Comparison of ENCODE assay signal across 8 cellular contexts in the genomic region with DNA sequence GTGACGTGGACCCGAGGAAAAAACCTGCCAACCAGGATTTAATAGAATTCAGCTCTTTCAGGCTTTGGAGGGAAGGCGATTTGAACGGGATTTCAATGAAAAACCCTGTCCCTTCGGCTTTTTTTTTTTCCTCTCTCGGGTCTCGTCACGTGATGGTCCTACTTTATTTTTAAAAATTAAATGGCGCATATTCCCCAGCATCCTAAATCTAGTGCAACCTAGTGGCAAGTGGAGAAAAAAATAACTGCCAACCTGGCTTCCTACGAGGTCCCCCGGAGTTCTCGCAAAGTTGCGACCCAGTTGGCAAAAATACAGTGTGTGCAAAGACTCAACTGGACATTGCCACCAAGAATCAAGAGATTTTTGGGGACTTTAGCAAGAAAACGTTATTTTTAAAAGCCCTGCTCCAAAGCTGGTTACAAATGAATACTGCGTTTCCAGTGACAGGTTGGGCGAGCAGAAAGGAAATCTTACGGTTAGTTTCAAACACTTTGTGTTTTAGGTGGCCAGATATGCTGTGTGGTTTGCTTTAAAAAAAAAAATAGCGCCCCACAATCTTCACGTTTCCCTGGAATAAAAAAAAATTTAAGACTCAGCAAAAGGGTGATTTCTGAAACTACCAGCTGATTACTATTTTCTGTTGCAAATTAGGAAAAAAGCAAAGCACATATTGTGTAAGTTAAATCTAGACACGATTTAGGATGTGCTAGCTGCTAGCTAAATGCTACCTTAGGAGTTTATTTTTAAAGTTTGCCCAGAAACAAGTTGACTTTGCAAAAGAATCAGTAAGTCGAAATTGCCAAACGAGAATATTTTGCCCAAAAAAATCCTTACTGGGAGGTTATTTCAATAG. TPM values are rescaled to one million over a fixed set of nuclear protein-coding genes. Genes with fewer than 3 reads are reported as not detected.
DNase-seq lines count a peak whose midpoint lies in the region; ATAC-seq, FAIRE-seq and TF ChIP-seq lines count a peak whose summit lies in the region.

No MANE protein-coding gene starts in this region.

- H3K9me3 Mint-ChIP-seq in T-helper 1 cell treated with Interleukin-12 subunit alpha and Interleukin-12 subunit beta and Interleukin-4 antibody, amounts not matched to agents 30 μg/mL and 1 μg/mL, for 36 hours = no peaks in the 10 kb centered on the region

- peak overlapping the region; percentile 98 for H3K27ac Mint-ChIP-seq in T-helper 1 cell treated with Interleukin-12 subunit alpha and Interleukin-12 subunit beta and Interleukin-4 antibody, amounts not matched to agents 30 μg/mL and 1 μg/mL, for 36 hours

- H3K4me3 ChIP-seq in AG04450 (ENCODE audit: low read depth, low read length) = peak overlapping the region; percentile 90
- peak overlapping the region; percentile 90 for H3K4me3 ChIP-seq in choroid plexus epithelial cell (ENCODE audit: low read depth, low read length)
- H3K4me3 ChIP-seq in subcutaneous abdominal adipose tissue (ENCODE audit: low read depth in 1 of 5, low read length in 5 of 5) = peak overlapping the region; percentile 71 to 95 (median 91)

- no peak for TF ChIP-seq POLR2A in GM12891 (IDR thresholded peaks at IDR 0.05; ENCODE audit: low read depth, low read length)

- CTCF ChIA-PET in AG04450 (lab: Charles Lee) = interaction anchor here (0.6 to 1.7 kb wide), 8 partner anchors 9 to 64 kb away, joined by 3 to 6 read pairs (median 4); no protein-coding TSS in a partner anchor

- H3K27me3 ChIP-seq in AG04450 (ENCODE audit: control insufficient read depth, insufficient read depth, low read length) (no peaks in the 10 kb centered on the region), subcutaneous abdominal adipose tissue (ENCODE audit: control insufficient read depth in 5 of 5, insufficient read depth in 4 of 5, low read length in 5 of 5) (no peaks in the 10 kb centered on the region)

- peaks cover 38% of the 10 kb centered on the region for H3K4me1 Mint-ChIP-seq in T-helper 1 cell treated with Interleukin-12 subunit alpha and Interleukin-12 subunit beta and Interleukin-4 antibody, amounts not matched to agents 30 μg/mL and 1 μg/mL, for 36 hours (ENCODE audit: low read depth)

- peak overlapping the region; percentile 5 to 99 (median 98) for H3K9ac ChIP-seq in subcutaneous abdominal adipose tissue (ENCODE audit: low read length in 5 of 5)

- peaks cover 4 to 27% (median 20%) of the 10 kb centered on the region in 5 donors for H3K4me1 ChIP-seq in subcutaneous abdominal adipose tissue (ENCODE audit: control insufficient read depth in 5 of 5, insufficient read depth in 5 of 5, low read length in 5 of 5)

- peak; percentile 55 for FAIRE-seq in GM12891 (lab: Jason Lieb, UNC)

- H3K4me3 Mint-ChIP-seq in T-helper 1 cell treated with Interleukin-12 subunit alpha and Interleukin-12 subunit beta and Interleukin-4 antibody, amounts not matched to agents 30 μg/mL and 1 μg/mL, for 36 hours = peak overlapping the region; percentile 90

- peaks cover 14% of the 10 kb centered on the region for H3K36me3 Mint-ChIP-seq in T-helper 1 cell treated with Interleukin-12 subunit alpha and Interleukin-12 subunit beta and Interleukin-4 antibody, amounts not matched to agents 30 μg/mL and 1 μg/mL, for 36 hours (ENCODE audit: low read depth)

- TF ChIP-seq CTCF in AG04450 (IDR thresholded peaks at IDR 0.05; ENCODE audit: low read depth, low read length) = peak; percentile 55
- TF ChIP-seq CTCF in choroid plexus epithelial cell (conservative IDR thresholded peaks at IDR 0.05; ENCODE audit: low read depth, low read length) = peak; percentile 57

- DNase-seq in AG04450 (ENCODE audit: low read depth, low spot score) = peak; percentile 23
- DNase-seq in GM12891 (ENCODE audit: insufficient read length, low spot score) = no peak
- DNase-seq in NCI-H128 (lab: John Stamatoyannopoulos, UW; ENCODE audit: unreplicated experiment) = peak; percentile 28
- peak; percentile 74 for DNase-seq in choroid plexus epithelial cell (ENCODE audit: low read depth)
- peak; percentile 82 for DNase-seq in left kidney (ENCODE audit: low read depth, low spot score)

- POLR2A ChIA-PET in AG04450 (lab: Yijun Ruan, JAX) = interaction anchor here (0.8 to 1.1 kb wide), 2 partner anchors 9 to 10 kb away, joined by 5 to 10 read pairs; no protein-coding TSS in a partner anchor

- ATAC-seq in HG02798 (IDR thresholded peaks at IDR 0.05; ENCODE audit: poor library complexity, unreplicated experiment) = no peak

- H3K27ac ChIP-seq in AG04450 (ENCODE audit: low read depth, low read length) = peak overlapping the region; percentile 98
- H3K27ac ChIP-seq in subcutaneous abdominal adipose tissue (ENCODE audit: low read depth, low read length) = peak overlapping the region; percentile 92

- H3K27me3 Mint-ChIP-seq in T-helper 1 cell treated with Interleukin-12 subunit alpha and Interleukin-12 subunit beta and Interleukin-4 antibody, amounts not matched to agents 30 μg/mL and 1 μg/mL, for 36 hours (ENCODE audit: low read depth) = no peaks in the 10 kb centered on the region

- peaks cover 3 to 7% (median 6%) of the 10 kb centered on the region in 5 donors for H3K36me3 ChIP-seq in subcutaneous abdominal adipose tissue (ENCODE audit: control insufficient read depth in 5 of 5, insufficient read depth in 5 of 5, low read length in 5 of 5)

- H3K9me3 ChIP-seq in AG04450 (ENCODE audit: control insufficient read depth, insufficient read depth, low read length) (no peaks in the 10 kb centered on the region; the same call in 1 of the 2 replicates), subcutaneous abdominal adipose tissue (ENCODE audit: control insufficient read depth in 5 of 5, low read length in 5 of 5) (no peaks in the 10 kb centered on the region)

TF ChIP-seq in GM12891, 5 proteins besides CTCF, POLR2A, EP300 and RAD21:
- no peak for TF ChIP-seq TAF1 (IDR thresholded peaks at IDR 0.05; ENCODE audit: low read depth, low read length)
- no peak for TF ChIP-seq POU2F2 (IDR thresholded peaks at IDR 0.05; ENCODE audit: low read depth, low read length)
- TF ChIP-seq SPI1 (IDR thresholded peaks at IDR 0.05; ENCODE audit: low read depth, low read length) = no peak
- TF ChIP-seq PAX5 (IDR thresholded peaks at IDR 0.05; ENCODE audit: insufficient read depth, low read length, severe bottlenecking) = no peak
- TF ChIP-seq POLR2AphosphoS5 (IDR thresholded peaks at IDR 0.05; ENCODE audit: low read depth, low read length) = no peak

RNA-seq across cellular contexts. Expression of a gene that starts 0.7 kb away (rescaled TPM):
- 31.6 and 37.4 TPM in 2 replicates for polyA plus RNA-seq in AG04450 (2011; rRNA removed)
- polyA minus RNA-seq in AG04450 (2011; rRNA and poly(A)+ RNA removed) = 33.0 and 34.3 TPM in 2 replicates
- 9.9 TPM for polyA plus RNA-seq in GM12891 (2012; ENCODE audit: low read depth, missing spikeins)

RNA-seq across cellular contexts. Expression of a gene that starts 6.4 kb away (rescaled TPM):
- 28.1 and 29.9 TPM in 2 replicates for polyA plus RNA-seq in AG04450 (2011; rRNA removed)
- 24.2 and 26.1 TPM in 2 replicates for polyA minus RNA-seq in AG04450 (2011; rRNA and poly(A)+ RNA removed)
- polyA plus RNA-seq in GM12891 (2012; ENCODE audit: low read depth, missing spikeins) = 65.3 TPM
